9 cellular contexts compared by ENCODE assay signal in genomic region chr12:70645494-70646317, GRCh38. TPM values are rescaled to one million over a fixed set of nuclear protein-coding genes. Genes with fewer than 3 reads are reported as not detected.
A peak's percentile ranks its signal among the peaks of the same experiment; 100 is the strongest.
DNase-seq lines count a peak whose midpoint lies in the region; ATAC-seq, FAIRE-seq and TF ChIP-seq lines count a peak whose summit lies in the region.
"Had no signal": no experiment of that assay in that cellular context is flagged by ENCODE, and none has a peak within 500 bp of the region (broad histone marks: within the 10 kb centered on the region; RNA-seq: fewer than 3 reads in every experiment).

No MANE protein-coding gene starts in this region.

- no peak for FAIRE-seq in HepG2 (lab: Jason Lieb, UNC)
- no peak for FAIRE-seq in urothelium cell line (lab: Jason Lieb, UNC)

- no peak for TF ChIP-seq RAD21 in IMR-90 (IDR thresholded peaks at IDR 0.05; ENCODE audit: low read length)
- no peak for TF ChIP-seq RAD21 in HepG2 (CRISPR knock-in tag; IDR thresholded peaks at IDR 0.05)

- peak overlapping the region; percentile 78 for H3K4ac ChIP-seq in IMR-90 (ENCODE audit: low read depth, low read length)

- H3K4me3 ChIP-seq in IMR-90 (ENCODE audit: insufficient read depth, low read depth, low read length): no peak overlapping the region
- H3K4me3 ChIP-seq in HepG2 (replicated peaks in 1 of 3; ENCODE audit: insufficient read depth in 1 of 3, low read depth in 2 of 3, low read length in 3 of 3): no peak overlapping the region

- no peak overlapping the region for H3K4me3 Mint-ChIP-seq in central memory CD8-positive, alpha-beta T cell

- no peak for TF ChIP-seq EP300 in HepG2 (IDR thresholded peaks at IDR 0.05; ENCODE audit: low read depth in 2 of 2, low read length in 2 of 2)
- TF ChIP-seq EP300 in HepG2 (CRISPR knock-in tag; IDR thresholded peaks at IDR 0.05; ENCODE audit: borderline replicate concordance): no peak

- POLR2A ChIA-PET in IMR-90 (lab: Charles Lee; ENCODE audit: unreplicated experiment) (no interaction called here), HepG2 (lab: Yijun Ruan, JAX) (no interaction called here)

- TF ChIP-seq POLR2A in IMR-90 (IDR thresholded peaks at IDR 0.05; ENCODE audit: low read depth, low read length): no peak
- TF ChIP-seq POLR2A in HepG2 (IDR thresholded peaks at IDR 0.05; ENCODE audit: insufficient read depth in 1 of 2, low read depth in 2 of 2, low read length in 2 of 2): no peak

- 17% methylated on average over 1 of the region's 10 CpGs; no CpG with 5 or more reads in 1 of the 2 experiments for WGBS in IMR-90 (ENCODE audit: extremely low coverage in 2 of 2, insufficient read length in 1 of 2), 2 experiments
- 21% methylated on average over 10 of the region's 10 CpGs for WGBS in HepG2 (ENCODE audit: low lambda C conversion rate)

- peak overlapping the region; percentile 73; the same call in 1 of the 2 replicates for H3K23ac ChIP-seq in IMR-90 (ENCODE audit: low read depth, low read length)

- H4K20me1 ChIP-seq in IMR-90 (ENCODE audit: insufficient read depth, low read length) (no peaks in the 10 kb centered on the region), HepG2 (ENCODE audit: insufficient read depth, low read length) (no peaks in the 10 kb centered on the region)

- H3K36me3 ChIP-seq in IMR-90 (ENCODE audit: control insufficient read depth, insufficient read depth, low read length): no peaks in the 10 kb centered on the region
- no peaks in the 10 kb centered on the region for H3K36me3 ChIP-seq in HepG2 (replicated peaks in 1 of 2; ENCODE audit: control insufficient read depth in 1 of 2, insufficient read depth in 2 of 2, low read length in 2 of 2)

- H3K4me1 ChIP-seq in IMR-90 (ENCODE audit: control insufficient read depth, insufficient read depth, low read length): peaks cover 5% of the 10 kb centered on the region
- peaks cover 10% of the 10 kb centered on the region; the same call in 1 of the 2 replicates for H3K4me1 ChIP-seq in HepG2 (ENCODE audit: insufficient read depth, low read length)

- peak overlapping the region; percentile 71; the same call in 1 of the 2 replicates for H3K56ac ChIP-seq in IMR-90 (ENCODE audit: extremely low read depth, insufficient read depth, low read length)

- H2AK9ac ChIP-seq in IMR-90 (replicated peaks; ENCODE audit: low read depth, low read length, poor library complexity): no peak overlapping the region

- H3K27ac ChIP-seq in IMR-90 (ENCODE audit: insufficient read depth, low read length) (peak overlapping the region; percentile 69), HepG2 (ENCODE audit: extremely low read length, insufficient read depth, low read length) (no peak overlapping the region)

- DNase-seq in Right ventricle myocardium inferior (ENCODE audit: missing footprints) (peak; percentile 62), cardiac septum (ENCODE audit: low spot score) (no peak), IMR-90 (peak; percentile 85), HepG2 (ENCODE audit: low spot score) (peak; percentile 41), urothelium cell line (ENCODE audit: low spot score) (peak; percentile 59), NCI-H82 (lab: John Stamatoyannopoulos, UW) (no peak)
- no peak for DNase-seq in central memory CD8-positive, alpha-beta T cell (ENCODE audit: low spot score in 2 of 2)

- CTCF ChIA-PET in IMR-90 (lab: Yijun Ruan, JAX): no interaction called here
- CTCF ChIA-PET in HepG2 (lab: Yijun Ruan, JAX; ENCODE audit: low intra/inter-chr PET ratio, low total read pairs): no interaction called here

- intact Hi-C loops in Right ventricle myocardium inferior (cut with DNase I) (loop anchor here (5.0 kb wide), 2 partner anchors 33 to 77 kb away; no protein-coding TSS in a partner anchor), cardiac septum (cut with DNase I) (loop anchor here (2.0 to 10.0 kb wide), 4 partner anchors 15 to 77 kb away; no protein-coding TSS in a partner anchor), IMR-90 (cut with micrococcal nuclease) (no loop called here), HepG2 (cut with micrococcal nuclease; ENCODE audit: unreplicated experiment) (no loop called here)

- H4K5ac ChIP-seq in IMR-90 (ENCODE audit: low read depth, low read length): peak overlapping the region; percentile 85

- H3K27me3 ChIP-seq in IMR-90 (ENCODE audit: control insufficient read depth, insufficient read depth, low read length) (no peaks in the 10 kb centered on the region), HepG2 (ENCODE audit: control insufficient read depth in 1 of 2, insufficient read depth in 2 of 2, low read length in 2 of 2) (no peaks in the 10 kb centered on the region; a peak in 1 of 5 replicates)

- H3K18ac ChIP-seq in IMR-90 (ENCODE audit: low read depth, low read length): peak overlapping the region; percentile 92

- H2BK5ac ChIP-seq in IMR-90 (ENCODE audit: low read depth, low read length, poor library complexity, severe bottlenecking): peak overlapping the region; percentile 88

- ATAC-seq in Right ventricle myocardium inferior: peak; percentile 72
- peak; percentile 91 for ATAC-seq in IMR-90 (ENCODE audit: low read depth)
- ATAC-seq in central memory CD8-positive, alpha-beta T cell (replicated peaks; ENCODE audit: extremely low read depth, poor library complexity, severe bottlenecking): peak; percentile 65
- peak; percentile 79 for ATAC-seq in HepG2
- ATAC-seq in HG03460 (IDR thresholded peaks at IDR 0.05; ENCODE audit: unreplicated experiment): no peak

- peak overlapping the region; percentile 96 for H2BK20ac ChIP-seq in IMR-90 (ENCODE audit: low read depth, low read length)

- no TSS peak for BruUV-seq in IMR-90 (replicated peaks; lab: Mats Ljungman, UMichigan)
- no TSS peak for BruUV-seq in HepG2 (replicated peaks; lab: Mats Ljungman, UMichigan)

- peak overlapping the region; percentile 41 for H3K14ac ChIP-seq in IMR-90 (replicated peaks; ENCODE audit: low read depth, low read length)

- in situ Hi-C loops in IMR-90 (cut with MboI; ENCODE audit: low sequenced_read_pairs) (no loop called here), HepG2 (cut with HindIII; ENCODE audit: extremely low pct_ligation_motif_present, low pct_unique_long_range_greater_than_20kb) (no loop called here)

- dilution Hi-C loops in IMR-90 (cut with HindIII; ENCODE audit: low sequenced_read_pairs, unreplicated experiment): no loop called here

- peak overlapping the region; percentile 68 for H2AFZ ChIP-seq in IMR-90 (replicated peaks; ENCODE audit: low read length, poor library complexity)
- no peak overlapping the region for H2AFZ ChIP-seq in HepG2 (ENCODE audit: low read length)

- H2BK120ac ChIP-seq in IMR-90 (ENCODE audit: low read depth, low read length): peak overlapping the region; percentile 87

- no peaks in the 10 kb centered on the region for H3K9me3 Mint-ChIP-seq in central memory CD8-positive, alpha-beta T cell
- H3K9me3 Mint-ChIP-seq: activated naive CD4-positive, alpha-beta T cell treated with anti-CD3 and anti-CD28 coated beads, Interleukin-2, amount 50 U/mL, for 72 hours had no signal

- H3K4me1 Mint-ChIP-seq in central memory CD8-positive, alpha-beta T cell: no peaks in the 10 kb centered on the region

- H2AK5ac ChIP-seq in IMR-90 (ENCODE audit: low read depth, low read length): peak overlapping the region; percentile 54

- no peaks in the 10 kb centered on the region for H3K79me2 ChIP-seq in HepG2 (ENCODE audit: insufficient read depth, low read length)

- peak overlapping the region; percentile 28; the same call in 2 of the 3 replicates for H2BK15ac ChIP-seq in IMR-90 (ENCODE audit: low read depth, low read length)

- TF ChIP-seq CTCF in IMR-90 (conservative IDR thresholded peaks at IDR 0.05; ENCODE audit: low read depth, low read length) (no peak), HepG2 (CRISPR knock-in tag; IDR thresholded peaks at IDR 0.05) (no peak)

- no peaks in the 10 kb centered on the region for H3K9me3 ChIP-seq in IMR-90 (ENCODE audit: control insufficient read depth, insufficient read depth, low read length)
- no peaks in the 10 kb centered on the region for H3K9me3 ChIP-seq in HepG2 (ENCODE audit: low read length)

- H3K9ac ChIP-seq in IMR-90 (ENCODE audit: low read depth, low read length): peak overlapping the region; percentile 21; the same call in 1 of the 2 replicates
- H3K9ac ChIP-seq in HepG2 (ENCODE audit: insufficient read depth, low read depth, low read length): no peak overlapping the region

- no peaks in the 10 kb centered on the region for H3K27me3 Mint-ChIP-seq in central memory CD8-positive, alpha-beta T cell

- no peak overlapping the region for H3K27ac Mint-ChIP-seq in central memory CD8-positive, alpha-beta T cell (ENCODE audit: low read depth)
- H3K27ac Mint-ChIP-seq: activated naive CD4-positive, alpha-beta T cell treated with anti-CD3 and anti-CD28 coated beads, Interleukin-2, amount 50 U/mL, for 72 hours had no signal

- H4K8ac ChIP-seq in IMR-90 (ENCODE audit: low read depth in 2 of 2, low read length in 2 of 2): peak overlapping the region; percentile 27 to 88

- H3K36me3 Mint-ChIP-seq in central memory CD8-positive, alpha-beta T cell (ENCODE audit: insufficient read depth): no peaks in the 10 kb centered on the region
- H3K36me3 Mint-ChIP-seq: activated naive CD4-positive, alpha-beta T cell treated with anti-CD3 and anti-CD28 coated beads, Interleukin-2, amount 50 U/mL, for 72 hours had no signal

- H3K9me1 ChIP-seq in IMR-90 (ENCODE audit: insufficient read depth, low read length): no peaks in the 10 kb centered on the region

- no peaks in the 10 kb centered on the region for H3K79me1 ChIP-seq in IMR-90 (ENCODE audit: low read depth in 1 of 2, low read length in 2 of 2)

- H3K4me2 ChIP-seq in IMR-90 (ENCODE audit: low read depth, low read length) (peak overlapping the region; percentile 73), HepG2 (ENCODE audit: low read depth, low read length) (no peak overlapping the region)

- H4K91ac ChIP-seq in IMR-90 (ENCODE audit: insufficient read depth, low read depth, low read length): peak overlapping the region; percentile 53

RNA-seq across cellular contexts. Expression of gene PTPRB, which starts 8.5 kb away (rescaled TPM):
- total RNA-seq in Right ventricle myocardium inferior (38.1 TPM), cardiac septum (28.9 TPM), IMR-90 (2012; rRNA removed) (5.3 and 6.5 TPM in 2 replicates), HepG2 (2016; rRNA removed; fragmentation: Illumina TruSeq; extraction: Trizol) (0.02 TPM in 1 of 2 replicates, not detected in the other)
- polyA plus RNA-seq in IMR-90 (2012; rRNA removed) (3.7 and 4.1 TPM in 2 replicates), HepG2 (2011; rRNA removed) (0.05 and 0.07 TPM in 2 replicates)
- 1.3 TPM in 2 replicates for polyA plus RNA-seq in IMR-90 (2012; cell fraction: cytosol; rRNA removed)
- 2.0 and 6.4 TPM in 2 replicates for polyA plus RNA-seq in IMR-90 (2012; cell fraction: nucleus; rRNA removed; ENCODE audit: low replicate concordance)
- total RNA-seq in HepG2 (2016; cell fraction: cytosol; rRNA removed; fragmentation: Illumina TruSeq; extraction: Trizol; ENCODE audit: low read depth): not detected in 2 replicates
- total RNA-seq in HepG2 (2016; cell fraction: insoluble cytoplasmic fraction; rRNA removed; fragmentation: Illumina TruSeq; extraction: Trizol): under 0.01 TPM in 1 of 2 replicates, not detected in the other
- total RNA-seq in HepG2 (2016; cell fraction: membrane; rRNA removed; fragmentation: Illumina TruSeq; extraction: Trizol): not detected in 2 replicates
- not detected in 2 replicates for total RNA-seq in HepG2 (2016; cell fraction: nucleus; rRNA removed; fragmentation: Illumina TruSeq; extraction: Trizol)
- 0.03 and 0.04 TPM in 2 replicates for polyA plus RNA-seq in HepG2 (2011; cell fraction: cytosol; rRNA removed)
- 0.05 and 0.12 TPM in 2 replicates for polyA plus RNA-seq in HepG2 (2011; cell fraction: nucleus; rRNA removed)
- 0.16 and 0.24 TPM in 2 replicates for polyA plus RNA-seq in HepG2 (2012)
- not detected in 2 replicates for polyA plus RNA-seq in HepG2 (2016; cell fraction: cytosol; fragmentation: Illumina TruSeq; extraction: Trizol; ENCODE audit: low read depth)
- polyA plus RNA-seq in HepG2 (2016; cell fraction: insoluble cytoplasmic fraction; fragmentation: Illumina TruSeq; extraction: Trizol; ENCODE audit: low read depth): 0.02 TPM in 1 of 2 replicates, not detected in the other
- polyA plus RNA-seq in HepG2 (2016; cell fraction: membrane; fragmentation: Illumina TruSeq; extraction: Trizol; ENCODE audit: low read depth): not detected in 2 replicates
- not detected in 2 replicates for polyA plus RNA-seq in HepG2 (2016; cell fraction: nucleus; fragmentation: Illumina TruSeq; extraction: Trizol; ENCODE audit: insufficient read depth, low read depth)
- 0.24 and 2.9 TPM in 2 replicates for polyA minus RNA-seq in HepG2 (2011; rRNA and poly(A)+ RNA removed; ENCODE audit: low replicate concordance)
- polyA minus RNA-seq in HepG2 (2011; cell fraction: cytosol; rRNA and poly(A)+ RNA removed): 0.10 TPM in 1 of 2 replicates, not detected in the other
- polyA minus RNA-seq in HepG2 (2011; cell fraction: nucleus; rRNA and poly(A)+ RNA removed): 0.39 and 0.75 TPM in 2 replicates
- total RNA-seq: activated naive CD4-positive, alpha-beta T cell treated with anti-CD3 and anti-CD28 coated beads, Interleukin-2, amount 50 U/mL, for 72 hours had no signal

Comparison
In these comparisons a context has a peak if more than half of its experiments do, and no peak if none do; other contexts are left out.
1. DNase-seq: peak in Right ventricle myocardium inferior (single experiment), IMR-90 (single experiment), HepG2 (single experiment) and urothelium cell line (single experiment); none in cardiac septum (single experiment), central memory CD8-positive, alpha-beta T cell (0 of 2) and NCI-H82 (single experiment).
2. intact Hi-C loops: an anchor here in Right ventricle myocardium inferior (5.0 kb wide) and cardiac septum (2.0 to 10.0 kb wide); none called in IMR-90 and HepG2.